Comparison of ENCODE assay signal across 23 cellular contexts in genomic region chr12:132349501-132350131, GRCh38. TPM values are rescaled to one million over a fixed set of nuclear protein-coding genes. Genes with fewer than 3 reads are reported as not detected.
"Had no signal": no experiment of that assay in that cellular context is flagged by ENCODE, and none has a peak within 500 bp of the region (broad histone marks: within the 10 kb centered on the region; RNA-seq: fewer than 3 reads in every experiment).

No MANE protein-coding gene starts in this region.

- H3K27ac Mint-ChIP-seq: activated CD8-positive, alpha-beta memory T cell treated with anti-CD3 and anti-CD28 coated beads, Interleukin-2, amount 10 ng/mL, durations not matched to agents 7 days and 5 days; activated naive CD4-positive, alpha-beta T cell treated with anti-CD3 and anti-CD28 coated beads, Interleukin-2, amount 50 U/mL, for 24 hours; activated T-cell treated with anti-CD3 and anti-CD28 coated beads, Interleukin-2, amount 50 U/mL, for 24 hours; activated T-helper 1 cell treated with anti-CD3 and anti-CD28 coated beads, Interleukin-12 subunit alpha, Interleukin-12 subunit beta, Interleukin-2, Interleukin-4 antibody, amounts not matched to agents 30 ng/mL and 10 ng/mL and 1 ng/mL, durations not matched to agents 14 hours and 24 hours and 36 hours; T-helper 1 cell treated with Interleukin-12 subunit alpha and Interleukin-12 subunit beta and Interleukin-4 antibody, amounts not matched to agents 30 μg/mL and 1 μg/mL, for 36 hours had no signal

- H3K9me3 Mint-ChIP-seq: activated naive CD4-positive, alpha-beta T cell treated with anti-CD3 and anti-CD28 coated beads, Interleukin-2, amount 50 U/mL, for 24 hours; activated T-cell treated with anti-CD3 and anti-CD28 coated beads, Interleukin-2, amount 50 U/mL, for 24 hours; activated T-helper 1 cell treated with anti-CD3 and anti-CD28 coated beads, Interleukin-12 subunit alpha, Interleukin-12 subunit beta, Interleukin-2, Interleukin-4 antibody, amounts not matched to agents 30 ng/mL and 10 ng/mL and 1 ng/mL, durations not matched to agents 14 hours and 24 hours and 36 hours; central memory CD8-positive, alpha-beta T cell; T-helper 1 cell treated with Interleukin-12 subunit alpha and Interleukin-12 subunit beta and Interleukin-4 antibody, amounts not matched to agents 30 μg/mL and 1 μg/mL, for 36 hours had no signal

- H3K27me3 Mint-ChIP-seq: activated CD8-positive, alpha-beta memory T cell treated with anti-CD3 and anti-CD28 coated beads, Interleukin-2, amount 10 ng/mL, durations not matched to agents 7 days and 5 days; central memory CD8-positive, alpha-beta T cell had no signal

- H3K36me3 Mint-ChIP-seq: activated CD8-positive, alpha-beta memory T cell treated with anti-CD3 and anti-CD28 coated beads, Interleukin-2, amount 10 ng/mL, durations not matched to agents 7 days and 5 days; activated naive CD4-positive, alpha-beta T cell treated with anti-CD3 and anti-CD28 coated beads, Interleukin-2, amount 50 U/mL, for 24 hours had no signal

- H3K4me3 Mint-ChIP-seq: activated CD8-positive, alpha-beta memory T cell treated with anti-CD3 and anti-CD28 coated beads, Interleukin-2, amount 10 ng/mL, durations not matched to agents 7 days and 5 days; activated naive CD4-positive, alpha-beta T cell treated with anti-CD3 and anti-CD28 coated beads, Interleukin-2, amount 50 U/mL, for 24 hours; activated T-cell treated with anti-CD3 and anti-CD28 coated beads, Interleukin-2, amount 50 U/mL, for 24 hours; activated T-helper 1 cell treated with anti-CD3 and anti-CD28 coated beads, Interleukin-12 subunit alpha, Interleukin-12 subunit beta, Interleukin-2, Interleukin-4 antibody, amounts not matched to agents 30 ng/mL and 10 ng/mL and 1 ng/mL, durations not matched to agents 14 hours and 24 hours and 36 hours; central memory CD8-positive, alpha-beta T cell; T-helper 1 cell treated with Interleukin-12 subunit alpha and Interleukin-12 subunit beta and Interleukin-4 antibody, amounts not matched to agents 30 μg/mL and 1 μg/mL, for 36 hours had no signal

- H3K27me3 ChIP-seq: body of pancreas, Peyer's patch had no signal

- H3K4me3 ChIP-seq: body of pancreas, Peyer's patch had no signal

- H3K36me3 ChIP-seq: Peyer's patch had no signal

- H3K27ac ChIP-seq: body of pancreas, Peyer's patch, RWPE1 had no signal

- H3K9me3 ChIP-seq: body of pancreas, Peyer's patch had no signal

- DNase-seq: activated CD4-positive, alpha-beta T cell treated with anti-CD3 and anti-CD28 coated beads for 48 hours; activated CD4-positive, alpha-beta T cell treated with anti-CD3 and anti-CD28 coated beads, Interleukin-2, amount 50 U/mL, for 4 hours; activated CD4-positive, CD25-positive, alpha-beta regulatory T cell treated with anti-CD3 and anti-CD28 coated beads, Interleukin-2, amount 50 U/mL, for 72 hours; activated CD8-positive, alpha-beta memory T cell treated with anti-CD3 and anti-CD28 coated beads, Interleukin-2, amount 10 ng/mL, durations not matched to agents 7 days and 5 days; activated effector memory CD4-positive, alpha-beta T cell treated with Interleukin-2 at 50 U/mL for 16 hours; activated naive CD4-positive, alpha-beta T cell; activated T-cell treated with anti-CD3 and anti-CD28 coated beads, Interleukin-2, amount 50 U/mL, for 24 hours; aorta; body of pancreas; MM.1S; NCI-H1105; NCI-H1436; NCI-H1694 treated with DMSO at 0.1 percent for 48 hours; NCI-H2029 treated with DMSO at 0.1 percent for 48 hours; NCI-H510A treated with DMSO at 0.1 percent for 48 hours; Peyer's patch; SHP77 treated with DMSO at 0.1 percent for 48 hours had no signal

- H3K4me1 Mint-ChIP-seq: activated CD8-positive, alpha-beta memory T cell treated with anti-CD3 and anti-CD28 coated beads, Interleukin-2, amount 10 ng/mL, durations not matched to agents 7 days and 5 days; activated naive CD4-positive, alpha-beta T cell treated with anti-CD3 and anti-CD28 coated beads, Interleukin-2, amount 50 U/mL, for 24 hours; central memory CD8-positive, alpha-beta T cell had no signal

- H3K4me1 ChIP-seq: body of pancreas, Peyer's patch had no signal

- ATAC-seq: activated CD8-positive, alpha-beta memory T cell treated with anti-CD3 and anti-CD28 coated beads, Interleukin-2, amount 10 ng/mL, durations not matched to agents 7 days and 5 days; body of pancreas had no signal

RNA-seq across cellular contexts. Expression of gene GALNT9, which starts 20.2 kb away (rescaled TPM):
- total RNA-seq: activated CD8-positive, alpha-beta memory T cell treated with anti-CD3 and anti-CD28 coated beads, Interleukin-2, amount 10 ng/mL, durations not matched to agents 7 days and 5 days; activated T-helper 1 cell treated with anti-CD3 and anti-CD28 coated beads, Interleukin-12 subunit alpha, Interleukin-12 subunit beta, Interleukin-2, Interleukin-4 antibody, amounts not matched to agents 30 ng/mL and 10 ng/mL and 1 ng/mL, durations not matched to agents 14 hours and 24 hours and 36 hours; body of pancreas; Peyer's patch; SK-MEL-5 had no signal
- polyA plus RNA-seq: aorta had no signal
